Comparison of ENCODE assay signal across 1 cellular context in genomic region chr1:35506960-35507901, GRCh38.
A peak's percentile ranks its signal among the peaks of the same experiment; 100 is the strongest.
TF ChIP-seq lines count a peak whose summit lies in the region.

No MANE protein-coding gene starts in this region.

TF ChIP-seq in K562, 482 proteins besides CTCF, POLR2A, EP300 and RAD21 (continued from another document):
- TF ChIP-seq TEAD4 (IDR thresholded peaks at IDR 0.05; ENCODE audit: low read length): peak; percentile 33; the same call in 1 of the 2 replicates
- TF ChIP-seq TEAD4 (CRISPR knock-in tag; IDR thresholded peaks at IDR 0.05; ENCODE audit: borderline replicate concordance): no peak
- no peak for TF ChIP-seq ZBTB2 (IDR thresholded peaks at IDR 0.05)
- TF ChIP-seq SMAD1 (IDR thresholded peaks at IDR 0.05; ENCODE audit: low read depth, low read length, partially characterized antibody): no peak
- TF ChIP-seq RBM22 (IDR thresholded peaks at IDR 0.05; ENCODE audit: low read depth, low read length, poor library complexity, severe bottlenecking): no peak
- no peak for TF ChIP-seq KDM4B (IDR thresholded peaks at IDR 0.05; ENCODE audit: borderline replicate concordance in 2 of 2, low read depth in 1 of 2)
- TF ChIP-seq C11orf30 (IDR thresholded peaks at IDR 0.05; ENCODE audit: low read depth): no peak
- TF ChIP-seq MLX (CRISPR knock-in tag; conservative IDR thresholded peaks at IDR 0.05): no peak
- TF ChIP-seq CTCFL (IDR thresholded peaks at IDR 0.05; ENCODE audit: borderline replicate concordance, insufficient read depth, low read depth, low read length, poor library complexity, severe bottlenecking): no peak
- no peak for TF ChIP-seq POLR3A (IDR thresholded peaks at IDR 0.05; ENCODE audit: borderline replicate concordance, extremely low read depth, insufficient read depth, insufficient read length)
- no peak for TF ChIP-seq NFXL1 (CRISPR knock-in tag; IDR thresholded peaks at IDR 0.05)
- 0 out of 4 replicates have a peak, but pooled peaks of 1 of the 2 experiments have one; percentile 22 for TF ChIP-seq HDAC1 (IDR thresholded peaks at IDR 0.05)
- TF ChIP-seq LARP7 (IDR thresholded peaks at IDR 0.05): no peak
- no peak for TF ChIP-seq NKRF (IDR thresholded peaks at IDR 0.05; ENCODE audit: borderline replicate concordance)
- no peak for TF ChIP-seq CHD2 (IDR thresholded peaks at IDR 0.05; ENCODE audit: low read depth, low read length)
- no peak for TF ChIP-seq POLR2H (tag; IDR thresholded peaks at IDR 0.05; ENCODE audit: low read depth)
- TF ChIP-seq ZKSCAN8 (CRISPR knock-in tag; IDR thresholded peaks at IDR 0.05): no peak
- no peak for TF ChIP-seq COPS2 (conservative IDR thresholded peaks at IDR 0.05)
- TF ChIP-seq, protein P1, sequence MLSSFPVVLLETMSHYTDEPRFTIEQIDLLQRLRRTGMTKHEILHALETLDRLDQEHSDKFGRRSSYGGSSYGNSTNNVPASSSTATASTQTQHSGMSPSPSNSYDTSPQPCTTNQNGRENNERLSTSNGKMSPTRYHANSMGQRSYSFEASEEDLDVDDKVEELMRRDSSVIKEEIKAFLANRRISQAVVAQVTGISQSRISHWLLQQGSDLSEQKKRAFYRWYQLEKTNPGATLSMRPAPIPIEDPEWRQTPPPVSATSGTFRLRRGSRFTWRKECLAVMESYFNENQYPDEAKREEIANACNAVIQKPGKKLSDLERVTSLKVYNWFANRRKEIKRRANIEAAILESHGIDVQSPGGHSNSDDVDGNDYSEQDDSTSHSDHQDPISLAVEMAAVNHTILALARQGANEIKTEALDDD (IDR thresholded peaks at IDR 0.05): peak; percentile 93
- TF ChIP-seq ZNF785 (CRISPR knock-in tag; IDR thresholded peaks at IDR 0.05): no peak
- TF ChIP-seq RBM34 (IDR thresholded peaks at IDR 0.05; ENCODE audit: borderline replicate concordance, insufficient read depth, low read length): no peak
- TF ChIP-seq POLR2G (IDR thresholded peaks at IDR 0.05; ENCODE audit: low read depth, low read length): no peak
- TF ChIP-seq ZFP36 (IDR thresholded peaks at IDR 0.05; ENCODE audit: low read depth, low read length, partially characterized antibody): no peak
- 0 out of 2 replicates have a peak, but pooled peaks have one; percentile 16 for TF ChIP-seq TOE1 (IDR thresholded peaks at IDR 0.05; ENCODE audit: borderline replicate concordance)
- TF ChIP-seq TOE1 (CRISPR knock-in tag; IDR thresholded peaks at IDR 0.05; ENCODE audit: borderline replicate concordance, low read depth): no peak
- TF ChIP-seq YBX1 (IDR thresholded peaks at IDR 0.05): no peak
- no peak for TF ChIP-seq ZBTB8A (IDR thresholded peaks at IDR 0.05; ENCODE audit: partially characterized antibody)
- TF ChIP-seq RBBP5 (IDR thresholded peaks at IDR 0.05; ENCODE audit: borderline replicate concordance, insufficient read depth, low read length, poor library complexity, severe bottlenecking): no peak
- TF ChIP-seq TGIF2 (CRISPR knock-in tag; IDR thresholded peaks at IDR 0.05): no peak
- TF ChIP-seq ZNF592 (IDR thresholded peaks at IDR 0.05): no peak
- no peak for TF ChIP-seq IRF9 (tag; IDR thresholded peaks at IDR 0.05)
- peak; percentile 37 for TF ChIP-seq CBFA2T3 (IDR thresholded peaks at IDR 0.05)
- TF ChIP-seq TCFL5 (CRISPR knock-in tag; conservative IDR thresholded peaks at IDR 0.05): no peak
- TF ChIP-seq RHOXF2B (CRISPR knock-in tag; conservative IDR thresholded peaks at IDR 0.05): no peak
